Comparison of ENCODE assay signal across 13 cellular contexts in genomic region chr2:133953524-133953923, GRCh38.
A peak's percentile ranks its signal among the peaks of the same experiment; 100 is the strongest.
DNase-seq lines count a peak whose midpoint lies in the region; ATAC-seq and TF ChIP-seq lines count a peak whose summit lies in the region.
"Had no signal": no experiment of that assay in that cellular context is flagged by ENCODE, and none has a peak within 500 bp of the region (broad histone marks: within the 10 kb centered on the region; RNA-seq: fewer than 3 reads in every experiment).

No MANE protein-coding gene starts in this region.

- TF ChIP-seq POLR2A in spleen (IDR thresholded peaks at IDR 0.05) (no peak), vagina (IDR thresholded peaks at IDR 0.05) (no peak)

- peak overlapping the region in 4 of 8 donors; percentile 37 to 70 (median 58) for H3K27ac ChIP-seq in spleen
- no peak overlapping the region for H3K27ac ChIP-seq in vagina
- H3K27ac ChIP-seq: esophagus squamous epithelium, neural progenitor cell had no signal

- H3K27me3 ChIP-seq in spleen (replicated peaks in 1 of 7) (peaks cover 0 to 4% (median 0%) of the 10 kb centered on the region in 7 donors), vagina (no peaks in the 10 kb centered on the region)
- H3K27me3 ChIP-seq: neural progenitor cell had no signal

- ATAC-seq in GM19351 (IDR thresholded peaks at IDR 0.05; ENCODE audit: unreplicated experiment) = peak; percentile 65
- ATAC-seq in HG02759 (IDR thresholded peaks at IDR 0.05; ENCODE audit: unreplicated experiment) = peak; percentile 74
- peak; percentile 50 for ATAC-seq in HG03521 (IDR thresholded peaks at IDR 0.05; ENCODE audit: unreplicated experiment)
- ATAC-seq in GM18520 (IDR thresholded peaks at IDR 0.05; ENCODE audit: unreplicated experiment) = no peak

- peaks cover 0 to 50% (median 32%) of the 10 kb centered on the region in 6 donors for H3K4me1 ChIP-seq in spleen
- H3K4me1 ChIP-seq in vagina = no peaks in the 10 kb centered on the region
- H3K4me1 ChIP-seq: esophagus squamous epithelium, neural progenitor cell had no signal

- TF ChIP-seq CTCF in spleen (IDR thresholded peaks at IDR 0.05 in 8 of 11, conservative IDR thresholded peaks at IDR 0.05 in 3 of 11) (no peak), vagina (IDR thresholded peaks at IDR 0.05) (no peak)

- WGBS in spleen, 5 donors = 52 to 71% (median 65%) methylated on average over 4 of the region's 4 CpGs

- no peaks in the 10 kb centered on the region for H3K36me3 ChIP-seq in spleen
- no peaks in the 10 kb centered on the region for H3K36me3 ChIP-seq in vagina
- H3K36me3 ChIP-seq: esophagus squamous epithelium, neural progenitor cell had no signal

- H3K4me3 ChIP-seq in spleen = no peak overlapping the region
- H3K4me3 ChIP-seq in vagina = no peak overlapping the region
- H3K4me3 ChIP-seq: esophagus squamous epithelium, neural progenitor cell had no signal

- H3K9me3 ChIP-seq in spleen (no peaks in the 10 kb centered on the region), vagina (no peaks in the 10 kb centered on the region)
- H3K9me3 ChIP-seq: esophagus squamous epithelium had no signal

- peak; percentile 81 for DNase-seq in spleen
- DNase-seq in vagina (ENCODE audit: extremely low spot score in 2 of 2) = no peak
- no peak for DNase-seq in glomerular visceral epithelial cell (ENCODE audit: extremely low spot score)
- no peak for DNase-seq in stimulated activated CD8-positive, alpha-beta memory T cell treated with anti-CD3 and anti-CD28 coated beads, Interleukin-4, amount 100 ng/mL, for 48 hours
- DNase-seq: activated T-cell treated with anti-CD3 and anti-CD28 coated beads for 4 hours; DMS 273 treated with DMSO at 0.1 percent for 48 hours; esophagus squamous epithelium; stimulated activated CD4-positive, alpha-beta T cell treated with anti-CD3 and anti-CD28 coated beads, Interleukin-15, amount 100 ng/mL, for 24 hours had no signal

- intact Hi-C loops in spleen (cut with DNase I; ENCODE audit: low total_unique reads) (no loop called here), vagina (cut with DNase I) (no loop called here)
